In genomic region chr18:44111337-44111736, GRCh38 we compare ENCODE assay signal across 25 cellular contexts.
"Had no signal": no experiment of that assay in that cellular context is flagged by ENCODE, and none has a peak within 500 bp of the region (broad histone marks: within the 10 kb centered on the region; RNA-seq: fewer than 3 reads in every experiment).

No MANE protein-coding gene starts in this region.

- FAIRE-seq: endothelial cell of umbilical vein, frontal cortex had no signal

- H3K27me3 ChIP-seq: esophagus muscularis mucosa, gastroesophageal sphincter had no signal

- H3K36me3 Mint-ChIP-seq: mesothelial cell of epicardium had no signal

- DNase-seq: dermis blood vessel endothelial cell; dorsolateral prefrontal cortex; effector CD4-positive, alpha-beta T cell; effector memory CD4-positive, alpha-beta T cell; foreskin keratinocyte; glutamatergic neuron; head of caudate nucleus; heart right ventricle; hippocampal formation; islet precursor cell; kidney; kidney glomerular epithelial cell; left colon; left ventricle myocardium superior; lower lobe of right lung; mesenchymal stem cell; mucosa of descending colon; naive B cell had no signal

- ATAC-seq: foreskin keratinocyte, gastroesophageal sphincter, heart right ventricle, left colon, left lobe of liver, left ventricle myocardium superior, lower lobe of right lung, mucosa of descending colon had no signal

- H3K27ac Mint-ChIP-seq: mesothelial cell of epicardium had no signal

- H3K9me3 Mint-ChIP-seq: mesothelial cell of epicardium had no signal

- H3K4me1 ChIP-seq: esophagus muscularis mucosa, gastroesophageal sphincter, heart right ventricle, lower lobe of right lung had no signal

- H3K36me3 ChIP-seq: esophagus muscularis mucosa, gastroesophageal sphincter, heart right ventricle, lower lobe of right lung had no signal

- H3K4me3 Mint-ChIP-seq: mesothelial cell of epicardium, naive B cell had no signal

- H3K9me3 ChIP-seq: esophagus muscularis mucosa, gastroesophageal sphincter, heart right ventricle, lower lobe of right lung, mucosa of descending colon had no signal

- H3K27ac ChIP-seq: coronary artery, dorsolateral prefrontal cortex, esophagus muscularis mucosa, foreskin keratinocyte, gastroesophageal sphincter, heart right ventricle, lower lobe of right lung had no signal

- H3K4me3 ChIP-seq: coronary artery, dorsolateral prefrontal cortex, esophagus muscularis mucosa, gastroesophageal sphincter, heart right ventricle, lower lobe of right lung, mucosa of descending colon had no signal
